In genomic region chr11:65546217-65546958, GRCh38 we compare ENCODE assay signal across 8 cellular contexts. TPM values are rescaled to one million over a fixed set of nuclear protein-coding genes. Genes with fewer than 3 reads are reported as not detected.
DNase-seq lines count a peak whose midpoint lies in the region; ATAC-seq, FAIRE-seq and TF ChIP-seq lines count a peak whose summit lies in the region.

No MANE protein-coding gene starts in this region.

- peaks cover 11% of the 10 kb centered on the region for H3F3A ChIP-seq in SU-DHL-6 (ENCODE audit: insufficient read depth)

- peak overlapping the region; percentile 64 for H3K4me2 ChIP-seq in SU-DHL-6 (ENCODE audit: low read depth, low read length, poor library complexity, severe bottlenecking)

- intact Hi-C loops in kidney (cut with DNase I): no loop called here

- no peak for FAIRE-seq in kidney (lab: Jason Lieb, UNC)

- no peaks in the 10 kb centered on the region for H4K20me1 ChIP-seq in SU-DHL-6 (ENCODE audit: low read depth, low read length)

- H3K4me3 ChIP-seq in SU-DHL-6 (ENCODE audit: insufficient read depth, low read length, poor library complexity, severe bottlenecking) (peak overlapping the region; percentile 45), kidney (ENCODE audit: low read length in 2 of 2) (peak overlapping the region; percentile 61 to 64)

- peaks cover 17% of the 10 kb centered on the region for H3K36me3 Mint-ChIP-seq in activated naive CD8-positive, alpha-beta T cell treated with anti-CD3 and anti-CD28 coated beads for 36 hours

- H3K4me1 ChIP-seq in kidney (ENCODE audit: control insufficient read depth in 1 of 2, insufficient read depth in 1 of 2, low read depth in 1 of 2, low read length in 2 of 2): peaks cover 1 to 11% of the 10 kb centered on the region in 2 donors

- H3K27me3 Mint-ChIP-seq in activated naive CD8-positive, alpha-beta T cell treated with anti-CD3 and anti-CD28 coated beads for 36 hours: no peaks in the 10 kb centered on the region

- peak overlapping the region; percentile 54 for H3K9ac ChIP-seq in SU-DHL-6 (ENCODE audit: low read length)
- peak overlapping the region in 1 of 2 donors; percentile 33 for H3K9ac ChIP-seq in kidney (ENCODE audit: low read length in 2 of 2)

- DNase-seq in DMS79 treated with DMSO at 0.1 percent for 48 hours (lab: John Stamatoyannopoulos, UW) (peak; percentile 83), LoVo (ENCODE audit: low spot score) (peak; percentile 92), kidney (peak; percentile 97), NCI-H1694 (lab: John Stamatoyannopoulos, UW) (no peak)
- DNase-seq in activated naive CD8-positive, alpha-beta T cell treated with anti-CD3 and anti-CD28 coated beads for 36 hours: peak; percentile 98
- DNase-seq in stimulated activated CD4-positive, alpha-beta T cell treated with anti-CD3 and anti-CD28 coated beads, Interleukin-4, amount 100 ng/mL, for 1 hour: peak; percentile 99

- TF ChIP-seq CTCF in SU-DHL-6 (IDR thresholded peaks at IDR 0.05; ENCODE audit: insufficient read depth, low read length, poor library complexity, severe bottlenecking): no peak
- no peak for TF ChIP-seq CTCF in kidney (IDR thresholded peaks at IDR 0.05; ENCODE audit: borderline replicate concordance, extremely low read depth, insufficient read depth)

- H3K79me2 ChIP-seq in SU-DHL-6 (ENCODE audit: insufficient read depth, low read length): no peaks in the 10 kb centered on the region

- H3K9me3 Mint-ChIP-seq in activated naive CD8-positive, alpha-beta T cell treated with anti-CD3 and anti-CD28 coated beads for 36 hours: no peaks in the 10 kb centered on the region

- H3K27ac ChIP-seq in SU-DHL-6 (ENCODE audit: low read depth, low read length): peak overlapping the region; percentile 80
- peak overlapping the region; percentile 51 to 59 for H3K27ac ChIP-seq in kidney (ENCODE audit: low read depth in 2 of 2, low read length in 2 of 2)

- peak overlapping the region; percentile 73 for H2AFZ ChIP-seq in SU-DHL-6 (ENCODE audit: low read depth, low read length, severe bottlenecking)

- peak overlapping the region; percentile 76 for H3K4me3 Mint-ChIP-seq in activated naive CD8-positive, alpha-beta T cell treated with anti-CD3 and anti-CD28 coated beads for 36 hours

- peak; percentile 58 for ATAC-seq in GM21717 (IDR thresholded peaks at IDR 0.05; ENCODE audit: unreplicated experiment)

- H3K36me3 ChIP-seq in SU-DHL-6 (ENCODE audit: low read length): no peaks in the 10 kb centered on the region
- peaks cover 0 to 2% of the 10 kb centered on the region in 2 donors for H3K36me3 ChIP-seq in kidney (ENCODE audit: control insufficient read depth in 1 of 2, insufficient read depth in 2 of 2, low read length in 2 of 2)

- H3K9me3 ChIP-seq in SU-DHL-6 (ENCODE audit: insufficient read depth, low read length) (no peaks in the 10 kb centered on the region), kidney (ENCODE audit: control insufficient read depth in 1 of 2, low read length in 2 of 2) (no peaks in the 10 kb centered on the region)

- H3K27ac Mint-ChIP-seq in activated naive CD8-positive, alpha-beta T cell treated with anti-CD3 and anti-CD28 coated beads for 36 hours: peak overlapping the region; percentile 80

- H3K9me2 ChIP-seq in SU-DHL-6 (replicated peaks; ENCODE audit: insufficient read depth, low read length): no peaks in the 10 kb centered on the region

- no peaks in the 10 kb centered on the region for H3K27me3 ChIP-seq in SU-DHL-6 (ENCODE audit: low read length)

- H3K4me1 Mint-ChIP-seq in activated naive CD8-positive, alpha-beta T cell treated with anti-CD3 and anti-CD28 coated beads for 36 hours: peaks cover 33% of the 10 kb centered on the region

RNA-seq across cellular contexts. Expression of gene LTBP3, which starts 11.8 kb away (rescaled TPM):
- total RNA-seq in activated naive CD8-positive, alpha-beta T cell treated with anti-CD3 and anti-CD28 coated beads for 36 hours: 10 to 100 TPM; 35.5 to 36.0 TPM
- 165 TPM for total RNA-seq in kidney
- polyA plus RNA-seq in kidney (ENCODE audit: insufficient read depth, low read depth, low replicate concordance): 61.6 TPM

RNA-seq across cellular contexts. Expression of gene SCYL1, which starts 21.5 kb away (rescaled TPM):
- total RNA-seq in activated naive CD8-positive, alpha-beta T cell treated with anti-CD3 and anti-CD28 coated beads for 36 hours: 10 to 100 TPM; 70.5 to 80.3 TPM
- 72.2 TPM for total RNA-seq in kidney
- polyA plus RNA-seq in kidney (ENCODE audit: insufficient read depth, low read depth, low replicate concordance): 78.9 TPM

RNA-seq across cellular contexts. Expression of gene ZNRD2, which starts 23.9 kb away (rescaled TPM):
- 10 to 100 TPM; 59.1 to 63.3 TPM for total RNA-seq in activated naive CD8-positive, alpha-beta T cell treated with anti-CD3 and anti-CD28 coated beads for 36 hours
- total RNA-seq in kidney: 32.0 TPM
- 60.4 TPM for polyA plus RNA-seq in kidney (ENCODE audit: insufficient read depth, low read depth, low replicate concordance)

RNA-seq across cellular contexts. Expression of gene FAM89B, which starts 25.9 kb away (rescaled TPM):
- total RNA-seq in activated naive CD8-positive, alpha-beta T cell treated with anti-CD3 and anti-CD28 coated beads for 36 hours: 10 to 100 TPM; 13.6 to 15.0 TPM
- 36.7 TPM for total RNA-seq in kidney
- polyA plus RNA-seq in kidney (ENCODE audit: insufficient read depth, low read depth, low replicate concordance): 33.5 TPM

RNA-seq across cellular contexts. Expression of gene EHBP1L1, which starts 29.5 kb away (rescaled TPM):
- 10 to 100 TPM; 55.7 to 60.0 TPM for total RNA-seq in activated naive CD8-positive, alpha-beta T cell treated with anti-CD3 and anti-CD28 coated beads for 36 hours
- 95.4 TPM for total RNA-seq in kidney
- polyA plus RNA-seq in kidney (ENCODE audit: insufficient read depth, low read depth, low replicate concordance): 20.5 TPM
